Comparison of ENCODE assay signal across 8 cellular contexts in the genomic region with DNA sequence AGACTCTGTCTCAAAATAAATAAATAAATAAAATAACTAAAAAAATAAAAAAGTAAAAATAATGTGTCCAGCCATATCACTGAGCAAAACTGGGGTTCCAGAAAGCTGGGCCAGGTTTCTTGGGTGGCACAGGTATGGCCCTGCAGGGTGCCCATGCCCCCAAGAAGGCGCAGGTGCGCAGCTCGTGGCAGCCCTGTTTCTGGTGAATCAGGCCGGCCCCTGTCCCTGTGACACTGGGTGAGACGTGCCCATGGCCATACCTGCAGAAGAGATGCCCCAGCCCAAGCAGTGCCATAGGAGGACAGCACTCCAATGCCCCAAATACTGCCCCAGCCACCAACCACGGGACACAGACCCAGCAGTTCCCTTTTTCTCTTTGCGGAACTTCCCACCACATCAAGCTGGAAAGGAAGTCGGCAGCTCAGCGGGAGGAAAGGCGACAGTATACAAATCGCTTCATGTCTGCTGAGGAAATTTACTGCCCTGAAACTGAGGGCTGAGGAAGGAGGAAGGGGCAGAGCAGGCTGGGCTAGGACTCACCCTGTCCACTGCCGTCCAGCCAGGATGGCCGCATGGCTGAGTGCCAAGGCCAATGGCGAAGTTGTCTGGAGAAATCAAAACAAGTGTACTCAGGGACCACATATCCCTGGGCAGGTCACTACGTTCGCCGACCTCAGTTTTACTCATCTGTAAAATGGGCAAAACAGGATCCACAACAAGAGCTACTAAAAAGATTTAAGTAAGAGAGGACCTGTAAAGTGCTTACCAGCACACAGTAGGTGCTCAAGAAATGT. TPM values are rescaled to one million over a fixed set of nuclear protein-coding genes. Genes with fewer than 3 reads are reported as not detected.
DNase-seq lines count a peak whose midpoint lies in the region; ATAC-seq and TF ChIP-seq lines count a peak whose summit lies in the region.

No MANE protein-coding gene starts in this region.

- peaks cover 36% of the 10 kb centered on the region for H3K36me3 Mint-ChIP-seq in activated T-cell treated with anti-CD3 and anti-CD28 coated beads, Interleukin-2, amount 50 U/mL, for 24 hours (ENCODE audit: low read depth)
- peaks cover 5% of the 10 kb centered on the region for H3K36me3 Mint-ChIP-seq in activated T-cell treated with anti-CD3 and anti-CD28 coated beads, Interleukin-2, amount 50 U/mL, for 4 hours (ENCODE audit: insufficient read depth)
- H3K36me3 Mint-ChIP-seq in activated naive CD8-positive, alpha-beta T cell treated with anti-CD3 and anti-CD28 coated beads, Interleukin-2, amount 10 ng/mL, durations not matched to agents 7 days and 5 days = peaks cover 43% of the 10 kb centered on the region

- H3K36me3 ChIP-seq in liver (ENCODE audit: control insufficient read depth in 4 of 4, insufficient read depth in 3 of 4, low read depth in 1 of 4, low read length in 3 of 4) (no peaks in the 10 kb centered on the region), upper lobe of right lung (no peaks in the 10 kb centered on the region)

- peaks cover 0 to 8% (median 0%) of the 10 kb centered on the region in 4 donors for H3K4me1 ChIP-seq in liver (ENCODE audit: control insufficient read depth in 4 of 4, insufficient read depth in 4 of 4, low read length in 3 of 4)
- H3K4me1 ChIP-seq in upper lobe of right lung = peaks cover 64% of the 10 kb centered on the region

- TF ChIP-seq CTCF in liver (IDR thresholded peaks at IDR 0.05; ENCODE audit: low read depth, low read length, missing input control) (no peak), upper lobe of right lung (IDR thresholded peaks at IDR 0.05) (no peak), GM13976 (IDR thresholded peaks at IDR 0.05; ENCODE audit: borderline replicate concordance, control extremely low read depth, extremely low read depth, insufficient read depth, missing control alignments) (no peak)

- H3K9me3 ChIP-seq in liver (ENCODE audit: control insufficient read depth in 4 of 4, low read length in 3 of 4) = no peaks in the 10 kb centered on the region
- H3K9me3 ChIP-seq in upper lobe of right lung = no peaks in the 10 kb centered on the region

- in situ Hi-C loops in GM13976 (cut with MboI; ENCODE audit: low sequenced_read_pairs, unreplicated experiment) = no loop called here

- no peak overlapping the region for H3K9ac ChIP-seq in liver (ENCODE audit: low read depth in 1 of 2, low read length in 2 of 2)

- intact Hi-C loops in upper lobe of right lung (cut with DNase I) = no loop called here

- no peaks in the 10 kb centered on the region for H3K27me3 Mint-ChIP-seq in activated T-cell treated with anti-CD3 and anti-CD28 coated beads, Interleukin-2, amount 50 U/mL, for 24 hours
- no peaks in the 10 kb centered on the region for H3K27me3 Mint-ChIP-seq in activated T-cell treated with anti-CD3 and anti-CD28 coated beads, Interleukin-2, amount 50 U/mL, for 4 hours (ENCODE audit: low read depth)
- no peaks in the 10 kb centered on the region for H3K27me3 Mint-ChIP-seq in activated naive CD8-positive, alpha-beta T cell treated with anti-CD3 and anti-CD28 coated beads, Interleukin-2, amount 10 ng/mL, durations not matched to agents 7 days and 5 days

- POLR2A ChIA-PET in activated naive CD8-positive, alpha-beta T cell treated with anti-CD3 and anti-CD28 coated beads, Interleukin-2, amount 10 ng/mL, durations not matched to agents 7 days and 5 days (lab: Charles Lee) = interaction anchor here (1.0 to 2.3 kb wide), 4 partner anchors 9 to 52 kb away, joined by 3 to 9 read pairs (median 3); no protein-coding TSS in a partner anchor

- H3K4me3 Mint-ChIP-seq in activated T-cell treated with anti-CD3 and anti-CD28 coated beads, Interleukin-2, amount 50 U/mL, for 24 hours = no peak overlapping the region
- H3K4me3 Mint-ChIP-seq in activated T-cell treated with anti-CD3 and anti-CD28 coated beads, Interleukin-2, amount 50 U/mL, for 4 hours = no peak overlapping the region
- H3K4me3 Mint-ChIP-seq in activated naive CD8-positive, alpha-beta T cell treated with anti-CD3 and anti-CD28 coated beads, Interleukin-2, amount 10 ng/mL, durations not matched to agents 7 days and 5 days = peak overlapping the region; percentile 57

- ATAC-seq in activated T-cell treated with anti-CD3 and anti-CD28 coated beads, Interleukin-2, amount 50 U/mL, for 4 hours = no peak
- no peak for ATAC-seq in activated naive CD8-positive, alpha-beta T cell treated with anti-CD3 and anti-CD28 coated beads, Interleukin-2, amount 10 ng/mL, durations not matched to agents 7 days and 5 days (ENCODE audit: low read depth)
- ATAC-seq in upper lobe of right lung (peak; percentile 82), GM19467 (IDR thresholded peaks at IDR 0.05; ENCODE audit: unreplicated experiment) (no peak), HG02588 (IDR thresholded peaks at IDR 0.05; ENCODE audit: unreplicated experiment) (no peak)

- peaks cover 90% of the 10 kb centered on the region for H3K4me1 Mint-ChIP-seq in activated T-cell treated with anti-CD3 and anti-CD28 coated beads, Interleukin-2, amount 50 U/mL, for 24 hours (ENCODE audit: low read depth)
- H3K4me1 Mint-ChIP-seq in activated T-cell treated with anti-CD3 and anti-CD28 coated beads, Interleukin-2, amount 50 U/mL, for 4 hours (ENCODE audit: low read depth) = peaks cover 89% of the 10 kb centered on the region
- peaks cover 70% of the 10 kb centered on the region for H3K4me1 Mint-ChIP-seq in activated naive CD8-positive, alpha-beta T cell treated with anti-CD3 and anti-CD28 coated beads, Interleukin-2, amount 10 ng/mL, durations not matched to agents 7 days and 5 days

- peak overlapping the region; percentile 84 for H3K27ac Mint-ChIP-seq in activated T-cell treated with anti-CD3 and anti-CD28 coated beads, Interleukin-2, amount 50 U/mL, for 24 hours
- H3K27ac Mint-ChIP-seq in activated naive CD8-positive, alpha-beta T cell treated with anti-CD3 and anti-CD28 coated beads, Interleukin-2, amount 10 ng/mL, durations not matched to agents 7 days and 5 days = peak overlapping the region; percentile 79

- TF ChIP-seq RAD21 in liver (IDR thresholded peaks at IDR 0.05) = peak in 1 of 2 donors; percentile 33

- peaks cover 9% of the 10 kb centered on the region for H3K9me3 Mint-ChIP-seq in activated T-cell treated with anti-CD3 and anti-CD28 coated beads, Interleukin-2, amount 50 U/mL, for 24 hours
- no peaks in the 10 kb centered on the region for H3K9me3 Mint-ChIP-seq in activated T-cell treated with anti-CD3 and anti-CD28 coated beads, Interleukin-2, amount 50 U/mL, for 4 hours
- peaks cover 1% of the 10 kb centered on the region for H3K9me3 Mint-ChIP-seq in activated naive CD8-positive, alpha-beta T cell treated with anti-CD3 and anti-CD28 coated beads, Interleukin-2, amount 10 ng/mL, durations not matched to agents 7 days and 5 days

- WGBS in liver = 68% methylated on average over 17 of the region's 17 CpGs

- DNase-seq in activated T-cell treated with anti-CD3 and anti-CD28 coated beads, Interleukin-2, amount 50 U/mL, for 24 hours = no peak
- DNase-seq in activated T-cell treated with anti-CD3 and anti-CD28 coated beads, Interleukin-2, amount 50 U/mL, for 4 hours = no peak
- peak; percentile 37 for DNase-seq in activated naive CD8-positive, alpha-beta T cell treated with anti-CD3 and anti-CD28 coated beads, Interleukin-2, amount 10 ng/mL, durations not matched to agents 7 days and 5 days
- DNase-seq in upper lobe of right lung (peak; percentile 81), GM13976 (ENCODE audit: low spot score) (no peak)

- H3K27ac ChIP-seq in liver (ENCODE audit: low read depth in 1 of 2, low read length in 2 of 2) (peak overlapping the region; percentile 17 to 50), upper lobe of right lung (peak overlapping the region; percentile 17)

- H3K4me3 ChIP-seq in liver (ENCODE audit: low read depth in 1 of 3, low read length in 3 of 3) = no peak overlapping the region
- H3K4me3 ChIP-seq in upper lobe of right lung = no peak overlapping the region

- H3K27me3 ChIP-seq in liver (ENCODE audit: control insufficient read depth in 4 of 4, insufficient read depth in 4 of 4, low read length in 3 of 4) (no peaks in the 10 kb centered on the region), upper lobe of right lung (no peaks in the 10 kb centered on the region)

TF ChIP-seq in liver, 16 proteins besides CTCF, POLR2A, EP300 and RAD21 (continues in another document):
- TF ChIP-seq FOXA1 (IDR thresholded peaks at IDR 0.05) (no peak), YY1 (IDR thresholded peaks at IDR 0.05) (no peak), NR2F2 (IDR thresholded peaks at IDR 0.05) (no peak), GABPA (IDR thresholded peaks at IDR 0.05 in 1 of 2, conservative IDR thresholded peaks at IDR 0.05 in 1 of 2) (no peak), JUND (IDR thresholded peaks at IDR 0.05) (no peak), HNF4A (conservative IDR thresholded peaks at IDR 0.05) (no peak), HNF4G (IDR thresholded peaks at IDR 0.05) (no peak), TAF1 (conservative IDR thresholded peaks at IDR 0.05) (no peak)
- TF ChIP-seq, protein P1, sequence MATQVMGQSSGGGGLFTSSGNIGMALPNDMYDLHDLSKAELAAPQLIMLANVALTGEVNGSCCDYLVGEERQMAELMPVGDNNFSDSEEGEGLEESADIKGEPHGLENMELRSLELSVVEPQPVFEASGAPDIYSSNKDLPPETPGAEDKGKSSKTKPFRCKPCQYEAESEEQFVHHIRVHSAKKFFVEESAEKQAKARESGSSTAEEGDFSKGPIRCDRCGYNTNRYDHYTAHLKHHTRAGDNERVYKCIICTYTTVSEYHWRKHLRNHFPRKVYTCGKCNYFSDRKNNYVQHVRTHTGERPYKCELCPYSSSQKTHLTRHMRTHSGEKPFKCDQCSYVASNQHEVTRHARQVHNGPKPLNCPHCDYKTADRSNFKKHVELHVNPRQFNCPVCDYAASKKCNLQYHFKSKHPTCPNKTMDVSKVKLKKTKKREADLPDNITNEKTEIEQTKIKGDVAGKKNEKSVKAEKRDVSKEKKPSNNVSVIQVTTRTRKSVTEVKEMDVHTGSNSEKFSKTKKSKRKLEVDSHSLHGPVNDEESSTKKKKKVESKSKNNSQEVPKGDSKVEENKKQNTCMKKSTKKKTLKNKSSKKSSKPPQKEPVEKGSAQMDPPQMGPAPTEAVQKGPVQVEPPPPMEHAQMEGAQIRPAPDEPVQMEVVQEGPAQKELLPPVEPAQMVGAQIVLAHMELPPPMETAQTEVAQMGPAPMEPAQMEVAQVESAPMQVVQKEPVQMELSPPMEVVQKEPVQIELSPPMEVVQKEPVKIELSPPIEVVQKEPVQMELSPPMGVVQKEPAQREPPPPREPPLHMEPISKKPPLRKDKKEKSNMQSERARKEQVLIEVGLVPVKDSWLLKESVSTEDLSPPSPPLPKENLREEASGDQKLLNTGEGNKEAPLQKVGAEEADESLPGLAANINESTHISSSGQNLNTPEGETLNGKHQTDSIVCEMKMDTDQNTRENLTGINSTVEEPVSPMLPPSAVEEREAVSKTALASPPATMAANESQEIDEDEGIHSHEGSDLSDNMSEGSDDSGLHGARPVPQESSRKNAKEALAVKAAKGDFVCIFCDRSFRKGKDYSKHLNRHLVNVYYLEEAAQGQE (IDR thresholded peaks at IDR 0.05) = no peak

RNA-seq across cellular contexts. Expression of a gene that starts 55.4 kb away (rescaled TPM):
- total RNA-seq in activated T-cell treated with anti-CD3 and anti-CD28 coated beads, Interleukin-2, amount 50 U/mL, for 4 hours = 10 to 100 TPM; 28.8 to 31.4 (median 29.5) TPM
- 100 to 1,000 TPM; 142 to 147 TPM for total RNA-seq in activated naive CD8-positive, alpha-beta T cell treated with anti-CD3 and anti-CD28 coated beads, Interleukin-2, amount 10 ng/mL, durations not matched to agents 7 days and 5 days
- 10 to 100 TPM; 16.4 to 18.0 TPM for total RNA-seq in liver
- polyA plus RNA-seq in liver = 1 to 10 TPM; 2.2 to 5.2 TPM
- total RNA-seq in upper lobe of right lung = 66.0 TPM

Comparison
In these comparisons a context has a peak if more than half of its experiments do, and no peak if none do; other contexts are left out.
1. DNase-seq: peak in activated naive CD8-positive, alpha-beta T cell treated with anti-CD3 and anti-CD28 coated beads, Interleukin-2, amount 10 ng/mL, durations not matched to agents 7 days and 5 days (single experiment) and upper lobe of right lung (single experiment); none in activated T-cell treated with anti-CD3 and anti-CD28 coated beads, Interleukin-2, amount 50 U/mL, for 24 hours (single experiment), activated T-cell treated with anti-CD3 and anti-CD28 coated beads, Interleukin-2, amount 50 U/mL, for 4 hours (single experiment) and GM13976 (single experiment).